In genomic region chr9:35562895-35563746, GRCh38 we compare ENCODE assay signal across 12 cellular contexts. TPM values are rescaled to one million over a fixed set of nuclear protein-coding genes. Genes with fewer than 3 reads are reported as not detected.
DNase-seq lines count a peak whose midpoint lies in the region; ATAC-seq and TF ChIP-seq lines count a peak whose summit lies in the region.
"Had no signal": no experiment of that assay in that cellular context is flagged by ENCODE, and none has a peak within 500 bp of the region (broad histone marks: within the 10 kb centered on the region; RNA-seq: fewer than 3 reads in every experiment).

No MANE protein-coding gene starts in this region.

- intact Hi-C loops in natural killer cell (cut with micrococcal nuclease): no loop called here
- intact Hi-C loops in left cardiac atrium (cut with DNase I): loop anchor here in 1 of 2 donors (10.0 kb wide), 1 partner anchor 158 kb away; no protein-coding TSS in a partner anchor

- peaks cover 7 to 10% of the 10 kb centered on the region in 2 experiments for H3K4me1 ChIP-seq in trophoblast cell (ENCODE audit: control insufficient read depth in 1 of 2, insufficient read depth in 2 of 2, low read length in 2 of 2)

- H3K18ac ChIP-seq in trophoblast cell (ENCODE audit: low read length): no peak overlapping the region

- TF ChIP-seq CTCF in natural killer cell (IDR thresholded peaks at IDR 0.05): no peak

- H3K79me1 ChIP-seq in trophoblast cell (ENCODE audit: low read length): peaks cover 2% of the 10 kb centered on the region

- H3K27me3 ChIP-seq in trophoblast cell (ENCODE audit: insufficient read depth, low read length): no peaks in the 10 kb centered on the region

- no peak overlapping the region for H3K9ac ChIP-seq in trophoblast cell (ENCODE audit: low read length)

- no peaks in the 10 kb centered on the region for H3K27me3 Mint-ChIP-seq in natural killer cell treated with Interleukin-12 subunit alpha and Interleukin-12 subunit beta and Interleukin-15 and Interleukin-18, amount 100 ng/mL, for 72 hours
- H3K27me3 Mint-ChIP-seq in natural killer cell (ENCODE audit: low read depth in 2 of 2): no peaks in the 10 kb centered on the region

- peak overlapping the region; percentile 59 to 89 for H3K27ac Mint-ChIP-seq in natural killer cell treated with Interleukin-12 subunit alpha and Interleukin-12 subunit beta and Interleukin-15 and Interleukin-18, amount 100 ng/mL, for 72 hours
- peak overlapping the region in 1 of 2 donors; percentile 61 for H3K27ac Mint-ChIP-seq in natural killer cell

- H3K27ac ChIP-seq in trophoblast cell (ENCODE audit: low read depth, low read length): no peak overlapping the region

- H3K4me2 ChIP-seq in trophoblast cell (ENCODE audit: low read length): no peak overlapping the region

- no peak overlapping the region for H4K8ac ChIP-seq in trophoblast cell (ENCODE audit: low read depth, low read length)

- H2BK5ac ChIP-seq in trophoblast cell (ENCODE audit: low read depth, low read length, poor library complexity): no peak overlapping the region

- ATAC-seq in natural killer cell treated with Interleukin-12 subunit alpha and Interleukin-12 subunit beta and Interleukin-15 and Interleukin-18, amount 100 ng/mL, for 72 hours: no peak
- ATAC-seq in natural killer cell: no peak
- peak; percentile 6 to 10 for ATAC-seq in left cardiac atrium
- ATAC-seq: effector memory CD8-positive, alpha-beta T cell had no signal

- no peak overlapping the region for H3K4ac ChIP-seq in trophoblast cell (ENCODE audit: low read depth, low read length)

- peaks cover 26 to 36% of the 10 kb centered on the region in 2 experiments for H3K36me3 ChIP-seq in trophoblast cell (ENCODE audit: control insufficient read depth in 1 of 2, insufficient read depth in 2 of 2, low read length in 2 of 2)

- H2BK120ac ChIP-seq in trophoblast cell (ENCODE audit: insufficient read depth, low read length, poor library complexity): no peak overlapping the region

- no peak overlapping the region for H2BK12ac ChIP-seq in trophoblast cell (ENCODE audit: low read length)

- H3K14ac ChIP-seq in trophoblast cell (ENCODE audit: low read length): no peak overlapping the region

- no peaks in the 10 kb centered on the region for H3K79me2 ChIP-seq in trophoblast cell (ENCODE audit: control insufficient read depth, insufficient read depth, low read length, poor library complexity)

- no peaks in the 10 kb centered on the region for H3K9me3 Mint-ChIP-seq in natural killer cell treated with Interleukin-12 subunit alpha and Interleukin-12 subunit beta and Interleukin-15 and Interleukin-18, amount 100 ng/mL, for 72 hours
- no peaks in the 10 kb centered on the region for H3K9me3 Mint-ChIP-seq in natural killer cell
- H3K9me3 Mint-ChIP-seq: effector memory CD8-positive, alpha-beta T cell had no signal

- H4K12ac ChIP-seq in trophoblast cell (ENCODE audit: low read depth, low read length): no peak overlapping the region

- H3K23ac ChIP-seq in trophoblast cell (ENCODE audit: low read length): no peak overlapping the region

- H3K9me3 ChIP-seq in trophoblast cell (ENCODE audit: insufficient read depth, low read depth, low read length): peaks cover under 1% of the 10 kb centered on the region

- no peak overlapping the region for H2AFZ ChIP-seq in trophoblast cell (ENCODE audit: insufficient read depth, low read length, poor library complexity)

- H2AK5ac ChIP-seq in trophoblast cell (ENCODE audit: low read length): no peak overlapping the region

- H4K91ac ChIP-seq in trophoblast cell (ENCODE audit: low read depth, low read length): peak overlapping the region; percentile 42

- H3K4me3 Mint-ChIP-seq in natural killer cell treated with Interleukin-12 subunit alpha and Interleukin-12 subunit beta and Interleukin-15 and Interleukin-18, amount 100 ng/mL, for 72 hours: peak overlapping the region; percentile 22
- no peak overlapping the region for H3K4me3 Mint-ChIP-seq in natural killer cell
- H3K4me3 Mint-ChIP-seq: effector memory CD8-positive, alpha-beta T cell had no signal

- H3K36me3 Mint-ChIP-seq in natural killer cell treated with Interleukin-12 subunit alpha and Interleukin-12 subunit beta and Interleukin-15 and Interleukin-18, amount 100 ng/mL, for 72 hours: no peaks in the 10 kb centered on the region
- H3K36me3 Mint-ChIP-seq in natural killer cell: no peaks in the 10 kb centered on the region

- no peak overlapping the region for H3K4me3 ChIP-seq in trophoblast cell (ENCODE audit: low read depth, low read length)

- WGBS in trophoblast cell (ENCODE audit: extremely low coverage, insufficient coverage, insufficient read length): no CpG with 5 or more reads among the region's 19 CpGs

- peaks cover 11 to 22% of the 10 kb centered on the region in 2 donors for H3K4me1 Mint-ChIP-seq in natural killer cell treated with Interleukin-12 subunit alpha and Interleukin-12 subunit beta and Interleukin-15 and Interleukin-18, amount 100 ng/mL, for 72 hours (ENCODE audit: low read depth in 2 of 2)
- H3K4me1 Mint-ChIP-seq in natural killer cell: peaks cover 0 to 10% of the 10 kb centered on the region in 2 donors

- no peak for DNase-seq in natural killer cell treated with Interleukin-12 subunit alpha and Interleukin-12 subunit beta and Interleukin-15 and Interleukin-18, amount 100 ng/mL, for 72 hours (ENCODE audit: low spot score)
- DNase-seq in natural killer cell (no peak), left cardiac atrium (no peak), trophoblast cell (no peak), NCI-H146 (lab: John Stamatoyannopoulos, UW) (no peak), NCI-H526 treated with DMSO at 0.1 percent for 48 hours (lab: John Stamatoyannopoulos, UW) (no peak), NCI-H2227 (lab: John Stamatoyannopoulos, UW; ENCODE audit: unreplicated experiment) (no peak), A172 (ENCODE audit: low spot score) (no peak)
- DNase-seq: effector memory CD8-positive, alpha-beta T cell; KG1; NCI-H2227 treated with DMSO at 0.1 percent for 48 hours; stimulated activated CD4-positive, alpha-beta T cell treated with anti-CD3 and anti-CD28 coated beads, Interleukin-4, amount 100 ng/mL, for 4 hours had no signal

RNA-seq across cellular contexts. Expression of gene TESK1, which starts 41.9 kb away (rescaled TPM):
- 10 to 100 TPM; 41.4 to 43.3 TPM for total RNA-seq in natural killer cell treated with Interleukin-12 subunit alpha and Interleukin-12 subunit beta and Interleukin-15 and Interleukin-18, amount 100 ng/mL, for 72 hours
- total RNA-seq in natural killer cell (10 to 100 TPM; 40.7 to 72.5 (median 47.5) TPM), left cardiac atrium (10 to 100 TPM; 30.7 to 31.9 TPM)
- polyA plus RNA-seq in trophoblast cell (2013): 29.2 and 29.7 TPM in 2 replicates
- 11.3 and 15.1 TPM in 2 replicates for total RNA-seq in A172 (2014; rRNA removed; shearing (Covaris generic))

RNA-seq across cellular contexts. Expression of gene CD72, which starts 55.1 kb away (rescaled TPM):
- total RNA-seq in natural killer cell treated with Interleukin-12 subunit alpha and Interleukin-12 subunit beta and Interleukin-15 and Interleukin-18, amount 100 ng/mL, for 72 hours: 1 to 10 TPM; 7.0 to 8.8 TPM
- 10 to 100 TPM; 27.0 to 48.1 (median 32.3) TPM for total RNA-seq in natural killer cell
- total RNA-seq in left cardiac atrium: 1 to 10 TPM in 1 of 2 donors, under 1 TPM in 1; 0.97 to 1.6 TPM
- polyA plus RNA-seq in trophoblast cell (2013): 2.1 TPM in 2 replicates
- 0.12 and 0.48 TPM in 2 replicates for total RNA-seq in A172 (2014; rRNA removed; shearing (Covaris generic))

Comparison
In these comparisons a context has a peak if more than half of its experiments do, and no peak if none do; other contexts are left out.
1. ATAC-seq: peak in left cardiac atrium (2 of 2); none in natural killer cell treated with Interleukin-12 subunit alpha and Interleukin-12 subunit beta and Interleukin-15 and Interleukin-18, amount 100 ng/mL, for 72 hours (0 of 2) and natural killer cell (0 of 3).